In genomic region chr15:27985099-27985498, GRCh38 we compare ENCODE assay signal across 8 cellular contexts.
"Had no signal": no experiment of that assay in that cellular context is flagged by ENCODE, and none has a peak within 500 bp of the region (broad histone marks: within the 10 kb centered on the region; RNA-seq: fewer than 3 reads in every experiment).

No MANE protein-coding gene starts in this region.

- H3K27ac ChIP-seq: GM23248, HL-60 had no signal

- H3K4me1 ChIP-seq: HAP-1 had no signal

- H3K27ac Mint-ChIP-seq: HFFc6, IgD-negative memory B cell had no signal

- H3K4me3 ChIP-seq: GM23248, HAP-1 had no signal

- H3K4me3 Mint-ChIP-seq: HFFc6, IgD-negative memory B cell had no signal

- DNase-seq: GM23248, GOT3, H7, HFFc6, KBM-7 had no signal

- H3K4me1 Mint-ChIP-seq: IgD-negative memory B cell had no signal

- H3K9ac ChIP-seq: GM23248 had no signal

- H3K36me3 ChIP-seq: HAP-1 had no signal

- H3K36me3 Mint-ChIP-seq: IgD-negative memory B cell had no signal

- H3K9me3 ChIP-seq: HAP-1 had no signal
